ENCODE assay signal across 8 cellular contexts in the genomic region with DNA sequence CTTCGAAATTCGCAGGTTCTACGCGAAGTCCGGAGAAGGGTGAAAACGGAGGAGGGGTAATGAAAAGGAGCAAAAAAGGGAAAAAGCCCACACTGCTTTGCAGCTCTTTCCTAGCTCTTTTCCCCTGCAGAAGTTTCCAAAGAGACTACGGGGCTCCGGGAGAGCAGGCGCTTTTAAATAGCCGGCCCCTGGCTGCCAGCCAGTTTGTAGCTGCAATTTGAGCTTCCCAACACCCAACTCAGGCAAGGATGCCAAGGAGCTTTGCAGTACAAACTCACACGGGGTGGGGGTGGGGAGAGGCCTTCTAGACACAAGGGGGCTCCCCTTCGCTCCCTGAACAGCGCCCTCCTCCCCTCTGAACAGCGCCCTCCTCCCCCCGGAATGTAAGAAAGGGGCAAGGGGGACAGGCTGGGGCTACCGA. TPM values are rescaled to one million over a fixed set of nuclear protein-coding genes. Genes with fewer than 3 reads are reported as not detected.
DNase-seq lines count a peak whose midpoint lies in the region; ATAC-seq, FAIRE-seq and TF ChIP-seq lines count a peak whose summit lies in the region.

Gene IGFBP5 (minus strand): TSS at position 149 of the 421 bp plus-strand sequence. CDS start 774 bp downstream, outside the sequence.

- H3K9ac ChIP-seq in fibroblast of lung (ENCODE audit: insufficient read depth, low read length) (peak within 1 kb of the TSS; percentile 81), muscle layer of colon (ENCODE audit: low read length) (peak within 1 kb of the TSS; percentile 79)

- no peak within 1 kb of the TSS for H3K27ac Mint-ChIP-seq in T-cell

- H3K9me3 ChIP-seq in fibroblast of lung (ENCODE audit: control insufficient read depth, insufficient read depth, low read depth, low read length) (no peaks in the 10 kb centered on the region), muscle layer of colon (ENCODE audit: low read length) (no peaks in the 10 kb centered on the region)

- H3K4me1 Mint-ChIP-seq in T-cell: peaks cover 28 to 48% (median 35%) of the 10 kb centered on the region in 3 donors

- ATAC-seq in T-cell (replicated peaks in 1 of 4) (no peak), HG03439 (IDR thresholded peaks at IDR 0.05; ENCODE audit: unreplicated experiment) (no peak), HG03354 (IDR thresholded peaks at IDR 0.05; ENCODE audit: poor library complexity, severe bottlenecking, unreplicated experiment) (no peak)

- H3K36me3 ChIP-seq in ACC112 (ENCODE audit: insufficient read depth, low read length): no peaks in the 10 kb centered on the region
- no peaks in the 10 kb centered on the region for H3K36me3 ChIP-seq in fibroblast of lung (ENCODE audit: control insufficient read depth, insufficient read depth, low read length)
- peaks cover under 1% of the 10 kb centered on the region for H3K36me3 ChIP-seq in muscle layer of colon (ENCODE audit: insufficient read depth, low read length)

- peak within 1 kb of the TSS; percentile 77 for H3K4me3 ChIP-seq in ACC112 (ENCODE audit: low read depth, low read length)
- peak within 1 kb of the TSS; percentile 56 to 90 (median 74) for H3K4me3 ChIP-seq in fibroblast of lung (replicated peaks in 1 of 4; ENCODE audit: control extremely low read depth in 1 of 4, insufficient read depth in 1 of 4, low read depth in 3 of 4, low read length in 4 of 4)
- peak within 1 kb of the TSS; percentile 77 to 87 for H3K4me3 ChIP-seq in muscle layer of colon (ENCODE audit: low read depth in 1 of 2, low read length in 2 of 2)

- peak within 1 kb of the TSS in 2 of 3 donors; percentile 59 to 89 for H3K4me3 Mint-ChIP-seq in T-cell

- peak; percentile 13 to 30 for TF ChIP-seq CTCF in fibroblast of lung (conservative IDR thresholded peaks at IDR 0.05 in 1 of 2, IDR thresholded peaks at IDR 0.05 in 1 of 2; ENCODE audit: low read depth in 1 of 2, low read length in 2 of 2)

- H3K27me3 Mint-ChIP-seq in T-cell: peaks cover 44 to 68% of the 10 kb centered on the region in 2 donors

- H4K20me1 ChIP-seq in fibroblast of lung (ENCODE audit: control insufficient read depth, extremely low read depth, insufficient read depth, low read length): no peaks in the 10 kb centered on the region

- H3K36me3 Mint-ChIP-seq in T-cell: no peaks in the 10 kb centered on the region

- FAIRE-seq in urothelium cell line (lab: Jason Lieb, UNC): no peak

- H3K79me2 ChIP-seq in ACC112 (ENCODE audit: control insufficient read depth, insufficient read depth, low read length, unreplicated experiment) (no peaks in the 10 kb centered on the region), fibroblast of lung (ENCODE audit: control insufficient read depth, insufficient read depth, low read length) (peaks cover 33% of the 10 kb centered on the region)

- H3K27ac ChIP-seq in ACC112 (ENCODE audit: low read depth, low read length) (no peak within 1 kb of the TSS), fibroblast of lung (ENCODE audit: insufficient read depth, low read length) (peak within 1 kb of the TSS; percentile 61), muscle layer of colon (ENCODE audit: low read depth, low read length) (peak within 1 kb of the TSS; percentile 97)

- H2AFZ ChIP-seq in ACC112 (ENCODE audit: low read length, unreplicated experiment): no peak within 1 kb of the TSS
- no peak within 1 kb of the TSS for H2AFZ ChIP-seq in fibroblast of lung (ENCODE audit: low read length)

- H3K4me2 ChIP-seq in fibroblast of lung (ENCODE audit: extremely low read depth, insufficient read depth, low read length): peak within 1 kb of the TSS; percentile 87

- CTCF ChIA-PET in T-cell (lab: Charles Lee): interaction anchor here (0.6 to 0.7 kb wide), 4 partner anchors 13 to 1004 kb away, joined by 3 to 4 read pairs (median 4); no protein-coding TSS in a partner anchor

- H3K27me3 ChIP-seq in ACC112 (ENCODE audit: insufficient read depth, low read length) (peaks cover 37% of the 10 kb centered on the region), fibroblast of lung (ENCODE audit: control insufficient read depth, insufficient read depth, low read length) (no peaks in the 10 kb centered on the region), muscle layer of colon (ENCODE audit: control insufficient read depth in 1 of 2, insufficient read depth in 2 of 2, low read length in 2 of 2) (peaks cover 0 to 10% of the 10 kb centered on the region in 2 donors)

- DNase-seq in LHCN-M2 (ENCODE audit: low read depth) (peak; percentile 68), T-cell (no peak), fibroblast of lung (ENCODE audit: low read depth in 2 of 2) (peak; percentile 91 to 96), urothelium cell line (ENCODE audit: low spot score) (peak; percentile 74)

- peaks cover 18% of the 10 kb centered on the region for H3K4me1 ChIP-seq in ACC112 (ENCODE audit: control insufficient read depth, insufficient read depth, low read length, unreplicated experiment)
- peaks cover 15% of the 10 kb centered on the region for H3K4me1 ChIP-seq in fibroblast of lung (ENCODE audit: control insufficient read depth, extremely low read depth, insufficient read depth, low read length)
- peaks cover 46% of the 10 kb centered on the region for H3K4me1 ChIP-seq in muscle layer of colon (ENCODE audit: insufficient read depth, low read length)

- POLR2A ChIA-PET in T-cell (lab: Charles Lee): interaction anchor here in 1 of 2 donors (0.6 kb wide), 1 partner anchor 287 kb away, joined by 3 read pairs; no protein-coding TSS in a partner anchor

- H3K9me3 Mint-ChIP-seq in T-cell: no peaks in the 10 kb centered on the region

RNA-seq across cellular contexts. Expression of gene IGFBP5, which starts in this region (rescaled TPM):
- 0.06 and 0.46 TPM in 2 replicates for total RNA-seq in LHCN-M2 (2014; rRNA removed)
- 3.3 TPM for polyA plus RNA-seq in LHCN-M2 (2012)
- total RNA-seq in T-cell: 1 to 10 TPM in 3 of 5 donors, not detected in 2; 3.3 to 6.6 (median 4.1) TPM
- 783 and 1,100 TPM in 2 replicates for total RNA-seq in fibroblast of lung
- polyA plus RNA-seq in fibroblast of lung: 712 and 2,607 TPM in 2 replicates
- polyA plus RNA-seq in fibroblast of lung (2012): 532 and 2,380 TPM in 2 replicates
- 654 and 2,537 TPM in 2 replicates for polyA minus RNA-seq in fibroblast of lung (ENCODE audit: low replicate concordance)

Comparison
In these comparisons a context has a peak if more than half of its experiments do, and no peak if none do; other contexts are left out.
1. RNA of gene IGFBP5 (total RNA-seq): 783 to 1,100 TPM in fibroblast of lung; 3.3 to 6.6 TPM in T-cell and 0.06 to 0.46 TPM in LHCN-M2; every median in the first group is over 100 times any median in the second.
2. DNase-seq: peak in LHCN-M2 (single experiment), fibroblast of lung (2 of 2) and urothelium cell line (single experiment); none in T-cell (0 of 34).
3. Peak in every context shown above with its lines, with median percentiles within 50 percentile points of each other: H3K4me3 ChIP-seq.